19 cellular contexts compared by ENCODE assay signal in genomic region chr1:244060691-244061090, GRCh38. TPM values are rescaled to one million over a fixed set of nuclear protein-coding genes. Genes with fewer than 3 reads are reported as not detected.
DNase-seq lines count a peak whose midpoint lies in the region; ATAC-seq, FAIRE-seq and TF ChIP-seq lines count a peak whose summit lies in the region.
"Had no signal": no experiment of that assay in that cellular context is flagged by ENCODE, and none has a peak within 500 bp of the region (broad histone marks: within the 10 kb centered on the region; RNA-seq: fewer than 3 reads in every experiment).

No MANE protein-coding gene starts in this region.

- FAIRE-seq in A549 (lab: Jason Lieb, UNC), result peak; percentile 51
- FAIRE-seq: H54 had no signal

- TF ChIP-seq CTCF in A549 (IDR thresholded peaks at IDR 0.05), result no peak
- TF ChIP-seq CTCF in body of pancreas (IDR thresholded peaks at IDR 0.05), result peak in 1 of 7 experiments; percentile 14
- TF ChIP-seq CTCF in coronary artery (IDR thresholded peaks at IDR 0.05), result no peak

- H3K27me3 ChIP-seq in body of pancreas, result no peaks in the 10 kb centered on the region
- H3K27me3 ChIP-seq: stomach, tibial nerve had no signal

- TF ChIP-seq POLR2A in A549 (IDR thresholded peaks at IDR 0.05; ENCODE audit: low read length) (no peak), body of pancreas (IDR thresholded peaks at IDR 0.05) (no peak)

- WGBS in A549 (ENCODE audit: missing lambda C conversion rate), result 14% methylated on average over 3 of the region's 3 CpGs
- 19 to 28% methylated on average over 3 of the region's 3 CpGs for WGBS in body of pancreas, 2 donors

- intact Hi-C loops in body of pancreas (cut with DNase I), result no loop called here

- H3K9me3 ChIP-seq in A549 (no peaks in the 10 kb centered on the region), body of pancreas (no peaks in the 10 kb centered on the region)
- H3K9me3 ChIP-seq: psoas muscle, stomach, tibial nerve had no signal

- H3K4me3 ChIP-seq in A549 (no peak overlapping the region), body of pancreas (no peak overlapping the region), coronary artery (no peak overlapping the region)
- H3K4me3 ChIP-seq: lung, psoas muscle, stomach, tibial nerve had no signal

- CTCF ChIA-PET in A549 (lab: Yijun Ruan, JAX), result no interaction called here

- no peak overlapping the region for H3K27ac ChIP-seq in A549
- H3K27ac ChIP-seq in body of pancreas, result peak overlapping the region in 1 of 4 donors; percentile 32
- H3K27ac ChIP-seq in coronary artery, result no peak overlapping the region
- H3K27ac ChIP-seq: psoas muscle, tibial nerve had no signal

- ATAC-seq in A549 (no peak), GM18861 (IDR thresholded peaks at IDR 0.05; ENCODE audit: unreplicated experiment) (peak; percentile 53), HG03066 (IDR thresholded peaks at IDR 0.05; ENCODE audit: low read depth, unreplicated experiment) (peak; percentile 67), body of pancreas (peak; percentile 56)
- ATAC-seq: psoas muscle had no signal

- no peak for TF ChIP-seq EP300 in A549 (IDR thresholded peaks at IDR 0.05)

- H3K4me1 ChIP-seq in A549 (peaks cover 39% of the 10 kb centered on the region), body of pancreas (peaks cover 37% of the 10 kb centered on the region)
- H3K4me1 ChIP-seq: psoas muscle had no signal

- DNase-seq in A549 (ENCODE audit: low read depth in 1 of 2, low spot score in 1 of 2), result no peak
- DNase-seq in body of pancreas, result peak in 1 of 4 donors; percentile 18
- DNase-seq in retina, result no peak
- no peak for DNase-seq in RKO (ENCODE audit: low spot score)
- no peak for DNase-seq in NK-92 (lab: John Stamatoyannopoulos, UW; ENCODE audit: unreplicated experiment)
- DNase-seq in coronary artery (ENCODE audit: low spot score), result no peak
- DNase-seq: activated B cell treated with CpG ODN at 0.5 μM for 24 hours, aorta, dermis blood vessel endothelial cell, DND-41, NCI-H1694 treated with DMSO at 0.1 percent for 48 hours, NCI-H69, psoas muscle, stomach had no signal

- POLR2A ChIA-PET in A549 (lab: Yijun Ruan, JAX), result interaction anchor here (1.0 kb wide), 1 partner anchor 12 kb away, joined by 5 read pairs; no protein-coding TSS in a partner anchor

- TF ChIP-seq RAD21 in A549 (conservative IDR thresholded peaks at IDR 0.05 in 1 of 2, IDR thresholded peaks at IDR 0.05 in 1 of 2), result no peak

- H3K36me3 ChIP-seq in body of pancreas (replicated peaks in 1 of 2; ENCODE audit: insufficient read depth in 1 of 2, low read depth in 2 of 2), result peaks cover 0 to 1% of the 10 kb centered on the region in 2 donors
- H3K36me3 ChIP-seq: tibial nerve had no signal

- peak overlapping the region; percentile 54 for H3K4me2 ChIP-seq in A549

TF ChIP-seq in A549, 52 proteins besides CTCF, POLR2A, EP300 and RAD21:
- TF ChIP-seq RARB (CRISPR knock-in tag; IDR thresholded peaks at IDR 0.05), result no peak
- TF ChIP-seq EHF (CRISPR knock-in tag; IDR thresholded peaks at IDR 0.05), result no peak
- no peak for TF ChIP-seq MAFK (IDR thresholded peaks at IDR 0.05; ENCODE audit: partially characterized antibody)
- TF ChIP-seq ZC3H11A (IDR thresholded peaks at IDR 0.05), result no peak
- TF ChIP-seq, protein P1, sequence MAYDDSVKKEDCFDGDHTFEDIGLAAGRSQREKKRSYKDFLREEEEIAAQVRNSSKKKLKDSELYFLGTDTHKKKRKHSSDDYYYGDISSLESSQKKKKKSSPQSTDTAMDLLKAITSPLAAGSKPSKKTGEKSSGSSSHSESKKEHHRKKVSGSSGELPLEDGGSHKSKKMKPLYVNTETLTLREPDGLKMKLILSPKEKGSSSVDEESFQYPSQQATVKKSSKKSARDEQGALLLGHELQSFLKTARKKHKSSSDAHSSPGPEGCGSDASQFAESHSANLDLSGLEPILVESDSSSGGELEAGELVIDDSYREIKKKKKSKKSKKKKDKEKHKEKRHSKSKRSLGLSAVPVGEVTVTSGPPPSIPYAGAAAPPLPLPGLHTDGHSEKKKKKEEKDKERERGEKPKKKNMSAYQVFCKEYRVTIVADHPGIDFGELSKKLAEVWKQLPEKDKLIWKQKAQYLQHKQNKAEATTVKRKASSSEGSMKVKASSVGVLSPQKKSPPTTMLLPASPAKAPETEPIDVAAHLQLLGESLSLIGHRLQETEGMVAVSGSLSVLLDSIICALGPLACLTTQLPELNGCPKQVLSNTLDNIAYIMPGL (CRISPR knock-in tag; IDR thresholded peaks at IDR 0.05; ENCODE audit: borderline replicate concordance), result no peak
- TF ChIP-seq CBX8 (IDR thresholded peaks at IDR 0.05), result no peak
- no peak for TF ChIP-seq PHF8 (IDR thresholded peaks at IDR 0.05; ENCODE audit: borderline replicate concordance, low read depth)
TF ChIP-seq in A549: peak in this region for 0.

RNA-seq across cellular contexts. Expression of gene ZBTB18, which starts 9.6 kb away (rescaled TPM):
- 9.1 and 9.9 TPM in 2 replicates for polyA plus RNA-seq in A549 (2011; rRNA removed)
- 6.1 and 7.1 TPM in 2 replicates for polyA plus RNA-seq in A549 (2012; cell fraction: cytosol; rRNA removed)
- 8.5 and 11.8 TPM in 2 replicates for polyA plus RNA-seq in A549 (2012; cell fraction: nucleus; rRNA removed)
- polyA plus RNA-seq in A549 (2017; fragmentation: RNase III; extraction: RNeasy Plus Mini Kit Qiagen cat#74134 plus additional on column Dnase treatment), result 9.3 to 10.0 TPM (median 9.7 TPM) in 3 replicates
- 8.5 and 8.8 TPM in 2 replicates for polyA minus RNA-seq in A549 (2011; rRNA and poly(A)+ RNA removed)
- 10 to 100 TPM; 20.4 to 22.6 TPM for total RNA-seq in body of pancreas

Comparison
In these comparisons a context has a peak if more than half of its experiments do, and no peak if none do; other contexts are left out.
1. ATAC-seq: peak in GM18861 (single experiment), HG03066 (single experiment) and body of pancreas (single experiment); none in A549 (0 of 2).